ENCODE assay signal across 14 cellular contexts in the genomic region with DNA sequence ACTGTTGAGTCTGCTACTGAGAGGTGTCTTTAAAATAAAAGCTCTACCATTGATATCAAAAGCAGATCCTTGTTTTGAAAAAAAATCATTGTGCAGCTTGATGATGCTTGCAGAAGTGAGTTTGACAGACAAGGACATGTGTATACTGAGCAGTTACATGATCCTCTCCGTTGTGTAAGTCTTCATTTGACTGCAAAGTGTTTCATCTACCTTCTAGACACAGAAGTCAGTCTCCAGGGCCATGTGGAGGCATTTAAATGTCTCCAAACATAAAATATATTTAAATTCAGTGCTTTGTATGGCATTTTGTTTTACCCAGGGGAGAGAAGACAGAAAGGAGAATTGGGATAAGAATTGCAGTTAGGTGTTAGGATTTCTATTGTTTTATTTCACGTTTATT.
DNase-seq lines count a peak whose midpoint lies in the region; ATAC-seq, FAIRE-seq and TF ChIP-seq lines count a peak whose summit lies in the region.
"Had no signal": no experiment of that assay in that cellular context is flagged by ENCODE, and none has a peak within 500 bp of the region (broad histone marks: within the 10 kb centered on the region; RNA-seq: fewer than 3 reads in every experiment).

No MANE protein-coding gene starts in this region.

- 44% methylated on average over 2 of the region's 2 CpGs for WGBS in right cardiac atrium

- FAIRE-seq in GM19239 (lab: Jason Lieb, UNC) = no peak

- in situ Hi-C loops in gastrocnemius medialis (cut with MboI; ENCODE audit: low sequenced_read_pairs in 4 of 4) = loop anchor here (5.0 to 25.0 kb wide), 3 partner anchors 36 to 184 kb away; partner anchors contain the start of gene USP53 (in 1 of the 4)

- ATAC-seq in right cardiac atrium = no peak
- ATAC-seq in gastrocnemius medialis = peak; percentile 57 to 58
- no peak for ATAC-seq in HG02884 (IDR thresholded peaks at IDR 0.05; ENCODE audit: unreplicated experiment)
- no peak for ATAC-seq in GM21786 (IDR thresholded peaks at IDR 0.05; ENCODE audit: unreplicated experiment)
- no peak for ATAC-seq in GM18505 (IDR thresholded peaks at IDR 0.05; ENCODE audit: unreplicated experiment)

- no peaks in the 10 kb centered on the region for H3K9me3 ChIP-seq in Peyer's patch
- no peaks in the 10 kb centered on the region for H3K9me3 ChIP-seq in right cardiac atrium (ENCODE audit: control insufficient read depth, low read length)
- no peaks in the 10 kb centered on the region for H3K9me3 ChIP-seq in gastrocnemius medialis

- peak overlapping the region; percentile 55 for H2AFZ ChIP-seq in ACC112 (ENCODE audit: low read length, unreplicated experiment)

- H3K27me3 ChIP-seq in ACC112 (ENCODE audit: insufficient read depth, low read length) (no peaks in the 10 kb centered on the region), Peyer's patch (no peaks in the 10 kb centered on the region), right cardiac atrium (ENCODE audit: control insufficient read depth, insufficient read depth) (no peaks in the 10 kb centered on the region), gastrocnemius medialis (no peaks in the 10 kb centered on the region)

- no peaks in the 10 kb centered on the region for H3K79me2 ChIP-seq in ACC112 (ENCODE audit: control insufficient read depth, insufficient read depth, low read length, unreplicated experiment)

- H3K4me1 ChIP-seq in ACC112 (ENCODE audit: control insufficient read depth, insufficient read depth, low read length, unreplicated experiment) (peaks cover 30% of the 10 kb centered on the region), Peyer's patch (no peaks in the 10 kb centered on the region), right cardiac atrium (ENCODE audit: control insufficient read depth, insufficient read depth, low read length) (peaks cover 3% of the 10 kb centered on the region), gastrocnemius medialis (peaks cover 25 to 29% of the 10 kb centered on the region in 2 donors)

- DNase-seq in Peyer's patch (no peak), right cardiac atrium (no peak), gastrocnemius medialis (peak; percentile 47 to 50), GM19239 (ENCODE audit: insufficient read length, low spot score) (no peak)
- DNase-seq: activated effector memory CD4-positive, alpha-beta T cell treated with anti-CD3 and anti-CD28 coated beads, Interleukin-2, amount 50 U/mL, for 16 hours; NCI-H1417 treated with DMSO at 0.1 percent for 48 hours; NCI-H446 treated with DMSO at 0.1 percent for 48 hours; stimulated activated CD4-positive, alpha-beta T cell treated with anti-CD3 and anti-CD28 coated beads, Interleukin-1b, Interleukin-23, amount 100 ng/mL, for 48 hours; stimulated activated CD8-positive, alpha-beta memory T cell treated with anti-CD3 and anti-CD28 coated beads, Interleukin-4, amount 100 ng/mL, for 48 hours had no signal

- H3K27ac ChIP-seq in ACC112 (ENCODE audit: low read depth, low read length) = no peak overlapping the region
- H3K27ac ChIP-seq in Peyer's patch = peak overlapping the region in 3 of 4 donors; percentile 10 to 87 (median 53)
- no peak overlapping the region for H3K27ac ChIP-seq in right cardiac atrium (ENCODE audit: low read length)
- peak overlapping the region; percentile 94 to 98 (median 96) for H3K27ac ChIP-seq in gastrocnemius medialis

- H3K4me3 ChIP-seq in ACC112 (ENCODE audit: low read depth, low read length) (peak overlapping the region; percentile 64), Peyer's patch (peak overlapping the region in 2 of 4 donors; percentile 22 to 35), right cardiac atrium (ENCODE audit: low read length) (peak overlapping the region; percentile 29), gastrocnemius medialis (peak overlapping the region; percentile 55 to 74 (median 67))
- H3K4me3 ChIP-seq: GM23338 had no signal

- H3K36me3 ChIP-seq in ACC112 (ENCODE audit: insufficient read depth, low read length) = no peaks in the 10 kb centered on the region; the same call in 1 of the 2 replicates
- peaks cover 0 to 10% (median 0%) of the 10 kb centered on the region in 3 donors for H3K36me3 ChIP-seq in Peyer's patch
- peaks cover 0 to 47% of the 10 kb centered on the region in 2 donors for H3K36me3 ChIP-seq in gastrocnemius medialis

- intact Hi-C loops in right cardiac atrium (cut with DNase I) (no loop called here), gastrocnemius medialis (cut with DNase I; ENCODE audit: low total_unique reads) (loop anchor here (2.0 kb wide), 1 partner anchor 39 kb away; no protein-coding TSS in a partner anchor)

- no peak for TF ChIP-seq POLR2A in Peyer's patch (IDR thresholded peaks at IDR 0.05)
- TF ChIP-seq POLR2A in gastrocnemius medialis (IDR thresholded peaks at IDR 0.05) = peak; percentile 82 to 83
- no peak for TF ChIP-seq POLR2A in GM18505 (IDR thresholded peaks at IDR 0.05; ENCODE audit: borderline replicate concordance, extremely low read depth, insufficient read depth, insufficient read length)

- TF ChIP-seq CTCF in Peyer's patch (IDR thresholded peaks at IDR 0.05) (no peak), gastrocnemius medialis (IDR thresholded peaks at IDR 0.05 in 4 of 5, conservative IDR thresholded peaks at IDR 0.05 in 1 of 5) (no peak)

Comparison
In these comparisons a context has a peak if more than half of its experiments do, and no peak if none do; other contexts are left out.
1. H3K27ac ChIP-seq: peak in Peyer's patch (3 of 4) and gastrocnemius medialis (4 of 4); none in ACC112 (single experiment) and right cardiac atrium (single experiment).
2. DNase-seq: peak in gastrocnemius medialis (2 of 2); none in Peyer's patch (0 of 3), right cardiac atrium (0 of 3) and GM19239 (single experiment).
3. POLR2A ChIP-seq: peak in gastrocnemius medialis (2 of 2); none in Peyer's patch (0 of 2) and GM18505 (single experiment).
4. ATAC-seq: peak in gastrocnemius medialis (2 of 2); none in right cardiac atrium (0 of 2), HG02884 (single experiment), GM21786 (single experiment) and GM18505 (single experiment).